In genomic region chr3:135633078-135633477, GRCh38 we compare ENCODE assay signal across 21 cellular contexts.
"Had no signal": no experiment of that assay in that cellular context is flagged by ENCODE, and none has a peak within 500 bp of the region (broad histone marks: within the 10 kb centered on the region; RNA-seq: fewer than 3 reads in every experiment).

No MANE protein-coding gene starts in this region.

- H3K9me3 Mint-ChIP-seq: nephron progenitor cell; stimulated activated effector memory CD8-positive, alpha-beta T cell treated with anti-CD3 and anti-CD28 coated beads, Interleukin-12 subunit alpha, Interleukin-12 subunit beta, amount 100 ng/mL, for 72 hours had no signal

- H3K4me3 Mint-ChIP-seq: naive thymus-derived CD4-positive, alpha-beta T cell; nephron progenitor cell; stimulated activated effector memory CD8-positive, alpha-beta T cell treated with anti-CD3 and anti-CD28 coated beads, Interleukin-12 subunit alpha, Interleukin-12 subunit beta, amount 100 ng/mL, for 72 hours had no signal

- H3K4me1 ChIP-seq: gastrocnemius medialis, heart right ventricle, psoas muscle, right lobe of liver, tibial artery, upper lobe of left lung, uterus had no signal

- H3K4me1 Mint-ChIP-seq: naive thymus-derived CD4-positive, alpha-beta T cell; stimulated activated effector memory CD8-positive, alpha-beta T cell treated with anti-CD3 and anti-CD28 coated beads, Interleukin-12 subunit alpha, Interleukin-12 subunit beta, amount 100 ng/mL, for 72 hours had no signal

- H3K36me3 ChIP-seq: gastrocnemius medialis, heart right ventricle, neutrophil, right lobe of liver, tibial artery, upper lobe of left lung, uterus had no signal

- H3K4me3 ChIP-seq: dorsolateral prefrontal cortex, gastrocnemius medialis, heart right ventricle, psoas muscle, right lobe of liver, tibial artery, upper lobe of left lung, uterus had no signal

- H3K27ac ChIP-seq: dorsolateral prefrontal cortex, gastrocnemius medialis, heart right ventricle, neutrophil, psoas muscle, right lobe of liver, tibial artery, upper lobe of left lung, uterus had no signal

- FAIRE-seq: islet of Langerhans had no signal

- H3K36me3 Mint-ChIP-seq: naive thymus-derived CD4-positive, alpha-beta T cell; stimulated activated effector memory CD8-positive, alpha-beta T cell treated with anti-CD3 and anti-CD28 coated beads, Interleukin-12 subunit alpha, Interleukin-12 subunit beta, amount 100 ng/mL, for 72 hours had no signal

- DNase-seq: dorsolateral prefrontal cortex; effector CD8-positive, alpha-beta T cell; gastrocnemius medialis; heart right ventricle; hypothalamus; kidney glomerular epithelial cell; naive thymus-derived CD4-positive, alpha-beta T cell; nephron progenitor cell; psoas muscle; retina; right lobe of liver; stimulated activated CD4-positive, alpha-beta T cell treated with anti-CD3 and anti-CD28 coated beads, Interleukin-4, amount 100 ng/mL, for 1 hour; stimulated activated CD8-positive, alpha-beta memory T cell treated with anti-CD3 and anti-CD28 coated beads, Interleukin-4, amount 100 ng/mL, for 48 hours; stimulated activated naive CD8-positive, alpha-beta T cell treated with anti-CD3 and anti-CD28 coated beads, Interleukin-15, Interleukin-2, amounts not matched to agents 100 U/mL and 50 U/mL, for 24 hours; tibial artery; upper lobe of left lung; uterus had no signal

- H3K9me3 ChIP-seq: gastrocnemius medialis, heart right ventricle, neutrophil, psoas muscle, right lobe of liver, tibial artery, upper lobe of left lung, uterus had no signal

- H3K27me3 ChIP-seq: gastrocnemius medialis, neutrophil, right lobe of liver, tibial artery, upper lobe of left lung, uterus had no signal

- H3K27ac Mint-ChIP-seq: naive thymus-derived CD4-positive, alpha-beta T cell; nephron progenitor cell; stimulated activated effector memory CD8-positive, alpha-beta T cell treated with anti-CD3 and anti-CD28 coated beads, Interleukin-12 subunit alpha, Interleukin-12 subunit beta, amount 100 ng/mL, for 72 hours had no signal

- ATAC-seq: esophagus mucosa; gastrocnemius medialis; heart right ventricle; naive thymus-derived CD4-positive, alpha-beta T cell; psoas muscle; right lobe of liver; stimulated activated effector memory CD8-positive, alpha-beta T cell treated with anti-CD3 and anti-CD28 coated beads, Interleukin-12 subunit alpha, Interleukin-12 subunit beta, amount 100 ng/mL, for 72 hours; stimulated activated naive CD8-positive, alpha-beta T cell treated with anti-CD3 and anti-CD28 coated beads, Interleukin-15, Interleukin-2, amounts not matched to agents 100 U/mL and 50 U/mL, for 24 hours had no signal
